ENCODE assay signal across 15 cellular contexts in genomic region chr5:142508027-142508426, GRCh38.
DNase-seq lines count a peak whose midpoint lies in the region; ATAC-seq, FAIRE-seq and TF ChIP-seq lines count a peak whose summit lies in the region.
"Had no signal": no experiment of that assay in that cellular context is flagged by ENCODE, and none has a peak within 500 bp of the region (broad histone marks: within the 10 kb centered on the region; RNA-seq: fewer than 3 reads in every experiment).

No MANE protein-coding gene starts in this region.

- FAIRE-seq in bronchial epithelial cell (lab: Jason Lieb, UNC) (no peak), HepG2 (lab: Jason Lieb, UNC) (no peak)

- H3K27me3 ChIP-seq in heart left ventricle (no peaks in the 10 kb centered on the region), bronchial epithelial cell (ENCODE audit: control insufficient read depth, insufficient read depth, low read length) (no peaks in the 10 kb centered on the region), HepG2 (ENCODE audit: control insufficient read depth in 1 of 2, insufficient read depth in 2 of 2, low read length in 2 of 2) (no peaks in the 10 kb centered on the region)

- H3K9ac ChIP-seq in HepG2 (ENCODE audit: insufficient read depth, low read depth, low read length): no peak overlapping the region

- intact Hi-C loops in heart left ventricle (cut with DNase I) (no loop called here), left ventricle myocardium superior (cut with micrococcal nuclease) (no loop called here), HepG2 (cut with micrococcal nuclease; ENCODE audit: unreplicated experiment) (no loop called here)

- TF ChIP-seq EP300 in HepG2 (IDR thresholded peaks at IDR 0.05; ENCODE audit: low read depth in 2 of 2, low read length in 2 of 2): no peak
- no peak for TF ChIP-seq EP300 in HepG2 (CRISPR knock-in tag; IDR thresholded peaks at IDR 0.05; ENCODE audit: borderline replicate concordance)

- TF ChIP-seq CTCF in heart left ventricle (IDR thresholded peaks at IDR 0.05): no peak
- no peak for TF ChIP-seq CTCF in bronchial epithelial cell (IDR thresholded peaks at IDR 0.05; ENCODE audit: insufficient read depth, low read length, severe bottlenecking)
- TF ChIP-seq CTCF in HepG2 (CRISPR knock-in tag; IDR thresholded peaks at IDR 0.05): no peak
- TF ChIP-seq CTCF in type B pancreatic cell (conservative IDR thresholded peaks at IDR 0.05): no peak

- H3K4me3 Mint-ChIP-seq in type B pancreatic cell: peak overlapping the region; percentile 81
- H3K4me3 Mint-ChIP-seq: dendritic cell treated with granulocyte-macrophage colony-stimulating factor and Interleukin-4, amounts not matched to agents 40 ng/mL and 50 ng/mL, for 4 days; stimulated activated naive CD8-positive, alpha-beta T cell treated with anti-CD3 and anti-CD28 coated beads, Interleukin-15, amount 100 ng/mL, for 72 hours had no signal

- H4K20me1 ChIP-seq in HepG2 (ENCODE audit: insufficient read depth, low read length): no peaks in the 10 kb centered on the region

- POLR2A ChIA-PET in HepG2 (lab: Yijun Ruan, JAX): no interaction called here

- H3K4me2 ChIP-seq in HepG2 (ENCODE audit: low read depth, low read length): peak overlapping the region; percentile 50

- peak in 1 of 4 donors; percentile 19 for ATAC-seq in heart left ventricle
- ATAC-seq in left ventricle myocardium superior: no peak
- no peak for ATAC-seq in HepG2
- no peak for ATAC-seq in GM19035 (IDR thresholded peaks at IDR 0.05; ENCODE audit: unreplicated experiment)
- ATAC-seq: naive thymus-derived CD4-positive, alpha-beta T cell; stimulated activated naive CD8-positive, alpha-beta T cell treated with anti-CD3 and anti-CD28 coated beads, Interleukin-15, amount 100 ng/mL, for 72 hours had no signal

- H3K4me1 ChIP-seq in heart left ventricle: peaks cover 0 to 32% (median 13%) of the 10 kb centered on the region in 12 donors
- H3K4me1 ChIP-seq in HepG2 (ENCODE audit: insufficient read depth, low read length): peaks cover 54% of the 10 kb centered on the region

- peak overlapping the region; percentile 88 for H3K27ac Mint-ChIP-seq in type B pancreatic cell
- H3K27ac Mint-ChIP-seq: dendritic cell treated with granulocyte-macrophage colony-stimulating factor and Interleukin-4, amounts not matched to agents 40 ng/mL and 50 ng/mL, for 4 days; stimulated activated naive CD8-positive, alpha-beta T cell treated with anti-CD3 and anti-CD28 coated beads, Interleukin-15, amount 100 ng/mL, for 72 hours had no signal

- TF ChIP-seq RAD21 in HepG2 (CRISPR knock-in tag; IDR thresholded peaks at IDR 0.05): no peak

- peaks cover 15% of the 10 kb centered on the region for H3K27me3 Mint-ChIP-seq in type B pancreatic cell

- H3K79me2 ChIP-seq in HepG2 (ENCODE audit: insufficient read depth, low read length): no peaks in the 10 kb centered on the region

- no peaks in the 10 kb centered on the region for H3K9me3 ChIP-seq in heart left ventricle
- no peaks in the 10 kb centered on the region for H3K9me3 ChIP-seq in HepG2 (ENCODE audit: low read length)

- H2AFZ ChIP-seq in HepG2 (ENCODE audit: low read length): no peak overlapping the region

- H3K4me3 ChIP-seq in heart left ventricle: no peak overlapping the region
- no peak overlapping the region for H3K4me3 ChIP-seq in bronchial epithelial cell (ENCODE audit: low read depth, low read length)
- H3K4me3 ChIP-seq in HepG2 (replicated peaks in 1 of 3; ENCODE audit: insufficient read depth in 1 of 3, low read depth in 2 of 3, low read length in 3 of 3): no peak overlapping the region

- in situ Hi-C loops in HepG2 (cut with HindIII; ENCODE audit: extremely low pct_ligation_motif_present, low pct_unique_long_range_greater_than_20kb): no loop called here

- CTCF ChIA-PET in HepG2 (lab: Yijun Ruan, JAX; ENCODE audit: low intra/inter-chr PET ratio, low total read pairs): no interaction called here

- TF ChIP-seq POLR2A in heart left ventricle (IDR thresholded peaks at IDR 0.05): no peak
- TF ChIP-seq POLR2A in HepG2 (IDR thresholded peaks at IDR 0.05; ENCODE audit: insufficient read depth in 1 of 2, low read depth in 2 of 2, low read length in 2 of 2): no peak

- DNase-seq in heart left ventricle (no peak), left ventricle myocardium superior (no peak), bronchial epithelial cell (ENCODE audit: low read depth) (peak; percentile 15), HepG2 (ENCODE audit: low spot score) (no peak), type B pancreatic cell (ENCODE audit: extremely low spot score, unreplicated experiment) (no peak), NCI-H2171 treated with DMSO at 0.1 percent for 48 hours (lab: John Stamatoyannopoulos, UW) (no peak), NCI-H2029 (lab: John Stamatoyannopoulos, UW) (no peak)
- DNase-seq: activated gamma-delta T cell; Karpas-422; NCI-H1105; stimulated activated naive CD8-positive, alpha-beta T cell treated with anti-CD3 and anti-CD28 coated beads, Interleukin-15, amount 100 ng/mL, for 72 hours; SW 1271 had no signal

- 56 to 67% (median 64%) methylated on average over 11 of the region's 11 CpGs for WGBS in heart left ventricle, 4 donors
- 76% methylated on average over 11 of the region's 11 CpGs for WGBS in HepG2 (ENCODE audit: low lambda C conversion rate)

- peak overlapping the region in 7 of 12 donors; percentile 5 to 48 (median 28) for H3K27ac ChIP-seq in heart left ventricle
- H3K27ac ChIP-seq in HepG2 (ENCODE audit: extremely low read length, insufficient read depth, low read length): no peak overlapping the region

- no peaks in the 10 kb centered on the region for H3K36me3 Mint-ChIP-seq in type B pancreatic cell

- H3K9me3 Mint-ChIP-seq in type B pancreatic cell: no peaks in the 10 kb centered on the region
- H3K9me3 Mint-ChIP-seq: dendritic cell treated with granulocyte-macrophage colony-stimulating factor and Interleukin-4, amounts not matched to agents 40 ng/mL and 50 ng/mL, for 4 days; stimulated activated naive CD8-positive, alpha-beta T cell treated with anti-CD3 and anti-CD28 coated beads, Interleukin-15, amount 100 ng/mL, for 72 hours had no signal

- H3K36me3 ChIP-seq in heart left ventricle: no peaks in the 10 kb centered on the region
- H3K36me3 ChIP-seq in bronchial epithelial cell (ENCODE audit: control insufficient read depth, insufficient read depth, low read length): no peaks in the 10 kb centered on the region
- H3K36me3 ChIP-seq in HepG2 (replicated peaks in 1 of 2; ENCODE audit: control insufficient read depth in 1 of 2, insufficient read depth in 2 of 2, low read length in 2 of 2): no peaks in the 10 kb centered on the region; a peak in 1 of 5 replicates

- peaks cover 37% of the 10 kb centered on the region for H3K4me1 Mint-ChIP-seq in type B pancreatic cell (ENCODE audit: unreplicated experiment)

- BruUV-seq in HepG2 (replicated peaks; lab: Mats Ljungman, UMichigan): no TSS peak

TF ChIP-seq in HepG2, 621 proteins besides CTCF, POLR2A, EP300 and RAD21:
- no peak for TF ChIP-seq DR1 (CRISPR knock-in tag; IDR thresholded peaks at IDR 0.05)
- TF ChIP-seq, protein P1, sequence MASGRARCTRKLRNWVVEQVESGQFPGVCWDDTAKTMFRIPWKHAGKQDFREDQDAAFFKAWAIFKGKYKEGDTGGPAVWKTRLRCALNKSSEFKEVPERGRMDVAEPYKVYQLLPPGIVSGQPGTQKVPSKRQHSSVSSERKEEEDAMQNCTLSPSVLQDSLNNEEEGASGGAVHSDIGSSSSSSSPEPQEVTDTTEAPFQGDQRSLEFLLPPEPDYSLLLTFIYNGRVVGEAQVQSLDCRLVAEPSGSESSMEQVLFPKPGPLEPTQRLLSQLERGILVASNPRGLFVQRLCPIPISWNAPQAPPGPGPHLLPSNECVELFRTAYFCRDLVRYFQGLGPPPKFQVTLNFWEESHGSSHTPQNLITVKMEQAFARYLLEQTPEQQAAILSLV (CRISPR knock-in tag; IDR thresholded peaks at IDR 0.05; ENCODE audit: borderline replicate concordance): no peak
